8 cellular contexts compared by ENCODE assay signal in genomic region chr11:94876222-94876621, GRCh38.
DNase-seq lines count a peak whose midpoint lies in the region; ATAC-seq and TF ChIP-seq lines count a peak whose summit lies in the region.
"Had no signal": no experiment of that assay in that cellular context is flagged by ENCODE, and none has a peak within 500 bp of the region (broad histone marks: within the 10 kb centered on the region; RNA-seq: fewer than 3 reads in every experiment).

No MANE protein-coding gene starts in this region.

- H3K9me3 ChIP-seq in Peyer's patch (no peaks in the 10 kb centered on the region), fibroblast of lung (ENCODE audit: control insufficient read depth, insufficient read depth, low read depth, low read length) (no peaks in the 10 kb centered on the region)

- peak overlapping the region; percentile 16 for H3K9ac ChIP-seq in fibroblast of lung (ENCODE audit: insufficient read depth, low read length)

- H3K4me1 ChIP-seq in Peyer's patch (peaks cover 0 to 5% (median 0%) of the 10 kb centered on the region in 4 donors), fibroblast of lung (ENCODE audit: control insufficient read depth, extremely low read depth, insufficient read depth, low read length) (peaks cover 12% of the 10 kb centered on the region)

- H3K4me1 Mint-ChIP-seq in stimulated activated naive CD8-positive, alpha-beta T cell treated with anti-CD3 and anti-CD28 coated beads, Interleukin-15, amount 100 ng/mL, for 72 hours: peaks cover 23% of the 10 kb centered on the region

- H3K27me3 ChIP-seq in Peyer's patch (no peaks in the 10 kb centered on the region), fibroblast of lung (ENCODE audit: control insufficient read depth, insufficient read depth, low read length) (no peaks in the 10 kb centered on the region)

- no peaks in the 10 kb centered on the region for H3K79me2 ChIP-seq in fibroblast of lung (ENCODE audit: control insufficient read depth, insufficient read depth, low read length)

- TF ChIP-seq CTCF in Peyer's patch (IDR thresholded peaks at IDR 0.05): no peak
- TF ChIP-seq CTCF in fibroblast of lung (conservative IDR thresholded peaks at IDR 0.05 in 1 of 2, IDR thresholded peaks at IDR 0.05 in 1 of 2; ENCODE audit: low read depth in 1 of 2, low read length in 2 of 2): no peak

- H3K27ac ChIP-seq in Peyer's patch: peak overlapping the region in 3 of 4 donors; percentile 11 to 64 (median 61)
- peak overlapping the region; percentile 84 for H3K27ac ChIP-seq in fibroblast of lung (ENCODE audit: insufficient read depth, low read length)

- H3K9me3 Mint-ChIP-seq in stimulated activated naive CD8-positive, alpha-beta T cell treated with anti-CD3 and anti-CD28 coated beads, Interleukin-15, amount 100 ng/mL, for 72 hours: no peaks in the 10 kb centered on the region

- H4K20me1 ChIP-seq in fibroblast of lung (ENCODE audit: control insufficient read depth, extremely low read depth, insufficient read depth, low read length): no peaks in the 10 kb centered on the region

- H3K27me3 Mint-ChIP-seq in stimulated activated naive CD8-positive, alpha-beta T cell treated with anti-CD3 and anti-CD28 coated beads, Interleukin-15, amount 100 ng/mL, for 72 hours: peaks cover 13% of the 10 kb centered on the region

- H3K4me3 ChIP-seq in Peyer's patch (no peak overlapping the region), fibroblast of lung (replicated peaks in 1 of 4; ENCODE audit: control extremely low read depth in 1 of 4, insufficient read depth in 1 of 4, low read depth in 3 of 4, low read length in 4 of 4) (no peak overlapping the region)

- no peak for DNase-seq in Peyer's patch
- DNase-seq in fibroblast of lung (ENCODE audit: low read depth in 2 of 2): no peak
- no peak for DNase-seq in stimulated activated naive CD8-positive, alpha-beta T cell treated with anti-CD3 and anti-CD28 coated beads, Interleukin-15, amount 100 ng/mL, for 72 hours
- no peak for DNase-seq in HUDEP-2 (lab: John Stamatoyannopoulos, UW; ENCODE audit: unreplicated experiment in 76 of 76)
- DNase-seq in activated gamma-delta T cell treated with Interleukin-2 at 50 U/mL for 16 hours: no peak
- DNase-seq: T-helper 17 cell had no signal

- peak overlapping the region; percentile 58 to 69 for H3K4me3 Mint-ChIP-seq in stimulated activated naive CD8-positive, alpha-beta T cell treated with anti-CD3 and anti-CD28 coated beads, Interleukin-15, amount 100 ng/mL, for 72 hours
- H3K4me3 Mint-ChIP-seq: T-helper 17 cell had no signal

- no peak overlapping the region for H2AFZ ChIP-seq in fibroblast of lung (ENCODE audit: low read length)

- peak overlapping the region; percentile 90 to 95 for H3K27ac Mint-ChIP-seq in stimulated activated naive CD8-positive, alpha-beta T cell treated with anti-CD3 and anti-CD28 coated beads, Interleukin-15, amount 100 ng/mL, for 72 hours

- no peak for TF ChIP-seq POLR2A in Peyer's patch (IDR thresholded peaks at IDR 0.05)

- H3K36me3 ChIP-seq in Peyer's patch (no peaks in the 10 kb centered on the region), fibroblast of lung (ENCODE audit: control insufficient read depth, insufficient read depth, low read length) (peaks cover 8% of the 10 kb centered on the region)

- ATAC-seq in GM21390 (IDR thresholded peaks at IDR 0.05; ENCODE audit: unreplicated experiment): peak; percentile 4
- ATAC-seq in stimulated activated naive CD8-positive, alpha-beta T cell treated with anti-CD3 and anti-CD28 coated beads, Interleukin-15, amount 100 ng/mL, for 72 hours: peak; percentile 8
- ATAC-seq in HG02610 (IDR thresholded peaks at IDR 0.05; ENCODE audit: unreplicated experiment): no peak
- ATAC-seq: T-helper 17 cell had no signal

- H3K4me2 ChIP-seq in fibroblast of lung (ENCODE audit: extremely low read depth, insufficient read depth, low read length): peak overlapping the region; percentile 7
